Comparison of ENCODE assay signal across 17 cellular contexts in the genomic region with DNA sequence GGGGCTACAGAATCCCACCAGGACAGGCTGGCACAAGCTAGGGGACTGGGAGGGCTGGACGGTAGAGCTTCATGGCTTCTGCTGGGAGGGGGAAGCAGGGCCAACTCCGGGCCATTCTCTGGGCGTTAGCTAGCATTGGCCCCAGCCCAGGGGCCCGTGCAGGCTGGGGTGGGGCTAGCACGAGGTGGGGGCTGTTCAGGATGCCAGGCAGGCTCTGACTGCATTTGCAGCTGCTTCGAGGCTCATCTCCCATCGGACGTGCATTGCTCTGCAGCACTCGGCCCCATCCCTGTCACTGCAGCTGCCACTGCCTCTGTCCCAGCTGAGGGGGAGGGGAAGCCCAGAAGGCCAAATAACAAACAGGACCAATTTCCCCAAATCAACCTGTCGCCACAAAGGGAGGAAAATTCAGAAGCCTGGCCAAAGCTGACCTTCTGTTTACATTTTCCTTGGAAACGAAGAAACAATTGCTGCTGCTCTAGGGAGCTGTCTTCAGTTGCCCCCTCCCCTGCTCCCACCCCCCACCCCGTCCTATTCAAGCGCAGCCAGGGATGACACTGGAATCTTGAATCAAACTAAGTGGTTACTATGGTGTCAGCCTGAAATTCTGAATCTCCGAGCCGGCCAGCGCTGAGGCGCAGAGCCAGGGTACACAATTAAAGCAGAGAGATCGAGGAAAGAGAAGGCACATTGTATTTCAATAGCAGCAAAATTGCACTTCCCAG.
DNase-seq lines count a peak whose midpoint lies in the region.
"Had no signal": no experiment of that assay in that cellular context is flagged by ENCODE, and none has a peak within 500 bp of the region (broad histone marks: within the 10 kb centered on the region; RNA-seq: fewer than 3 reads in every experiment).

No MANE protein-coding gene starts in this region.

- peak in 2 of 3 experiments; percentile 22 to 65 for DNase-seq in NCI-H1417 (lab: John Stamatoyannopoulos, UW)
- no peak for DNase-seq in NCI-H1417 treated with DMSO at 0.1 percent for 48 hours (lab: John Stamatoyannopoulos, UW)
- peak; percentile 55 for DNase-seq in NCI-H748 (lab: John Stamatoyannopoulos, UW; ENCODE audit: unreplicated experiment)
- DNase-seq in hypothalamus (lab: John Stamatoyannopoulos, UW) = peak in 30 of 51 donors; percentile 7 to 62 (median 37)
- peak in 8 of 10 donors; percentile 13 to 93 (median 60) for DNase-seq in posterior cingulate gyrus
- no peak for DNase-seq in mucosa of gallbladder (ENCODE audit: low spot score)
- DNase-seq in NCI-H2171 (lab: John Stamatoyannopoulos, UW) = no peak
- DNase-seq in effector CD8-positive, alpha-beta T cell (lab: John Stamatoyannopoulos, UW) = no peak
- DNase-seq: 8988T; activated CD4-positive, alpha-beta T cell treated with anti-CD3 and anti-CD28 coated beads for 36 hours; activated naive CD4-positive, alpha-beta T cell treated with anti-CD3 and anti-CD28 coated beads, Interleukin-2, amount 10 ng/mL, durations not matched to agents 7 days and 5 days; activated T-cell treated with anti-CD3 and anti-CD28 coated beads for 4 hours; DND-41; mucosa of descending colon; MV-4-11; NCI-H226; stimulated activated CD4-positive, alpha-beta T cell treated with anti-CD3 and anti-CD28 coated beads, Interleukin-15, amount 100 ng/mL, for 24 hours had no signal

- intact Hi-C loops in posterior cingulate gyrus (cut with DNase I) = no loop called here

Comparison
In these comparisons a context has a peak if more than half of its experiments do, and no peak if none do; other contexts are left out.
1. DNase-seq: peak in NCI-H1417 (2 of 3), NCI-H748 (single experiment), hypothalamus (30 of 51) and posterior cingulate gyrus (8 of 10); none in NCI-H1417 treated with DMSO at 0.1 percent for 48 hours (single experiment), mucosa of gallbladder (single experiment), NCI-H2171 (single experiment) and effector CD8-positive, alpha-beta T cell (single experiment).